Comparison of ENCODE assay signal across 10 cellular contexts in the genomic region with DNA sequence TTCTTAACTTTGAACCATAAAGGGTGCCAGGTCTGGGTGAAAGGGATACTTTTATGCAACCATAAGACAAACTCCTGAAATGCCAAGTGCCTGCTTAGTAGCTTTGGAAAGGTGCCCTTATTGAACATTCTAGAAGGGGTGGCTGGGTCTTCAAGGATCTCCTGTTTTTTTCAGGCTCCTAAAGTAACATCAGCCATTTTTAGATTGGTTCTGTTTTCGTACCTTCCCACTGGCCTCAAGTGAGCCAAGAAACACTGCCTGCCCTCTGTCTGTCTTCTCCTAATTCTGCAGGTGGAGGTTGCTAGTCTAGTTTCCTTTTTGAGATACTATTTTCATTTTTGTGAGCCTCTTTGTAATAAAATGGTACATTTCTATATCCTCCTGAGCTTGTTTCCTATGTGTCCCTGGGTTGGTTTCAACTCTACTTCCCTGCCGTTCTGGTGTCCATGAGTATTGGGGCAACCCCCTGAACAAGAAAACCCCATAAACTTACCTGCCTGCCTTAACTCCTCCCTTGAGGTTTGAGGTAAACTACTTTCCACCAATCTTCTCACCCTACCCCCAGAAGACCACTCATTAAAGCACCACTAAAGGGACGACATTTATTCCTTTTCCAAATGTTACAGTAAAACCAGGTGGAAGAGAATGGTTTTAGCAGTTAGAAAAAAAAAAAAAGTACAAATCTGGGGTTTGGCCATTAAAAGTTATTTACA. TPM values are rescaled to one million over a fixed set of nuclear protein-coding genes. Genes with fewer than 3 reads are reported as not detected.
DNase-seq lines count a peak whose midpoint lies in the region; ATAC-seq and TF ChIP-seq lines count a peak whose summit lies in the region.
"Had no signal": no experiment of that assay in that cellular context is flagged by ENCODE, and none has a peak within 500 bp of the region (broad histone marks: within the 10 kb centered on the region; RNA-seq: fewer than 3 reads in every experiment).

No MANE protein-coding gene starts in this region.

- TF ChIP-seq CTCF in GM06990 (IDR thresholded peaks at IDR 0.05; ENCODE audit: insufficient read depth, low read length, poor library complexity, severe bottlenecking), result no peak
- no peak for TF ChIP-seq CTCF in Loucy (conservative IDR thresholded peaks at IDR 0.05; ENCODE audit: low read length)
- no peak for TF ChIP-seq CTCF in dorsolateral prefrontal cortex (IDR thresholded peaks at IDR 0.05 in 54 of 56, conservative IDR thresholded peaks at IDR 0.05 in 2 of 56; ENCODE audit: low read depth in 1 of 56, partially characterized antibody in 56 of 56)
- TF ChIP-seq CTCF in progenitor cell of endocrine pancreas (IDR thresholded peaks at IDR 0.05; ENCODE audit: unreplicated experiment), result no peak

- peaks cover 49% of the 10 kb centered on the region for H4K20me1 ChIP-seq in Loucy (ENCODE audit: insufficient read depth, low read length, poor library complexity, severe bottlenecking)

- peak overlapping the region in 58 of 59 donors; percentile 39 to 100 (median 94) for H3K27ac ChIP-seq in dorsolateral prefrontal cortex

- no peaks in the 10 kb centered on the region for H3K9me3 Mint-ChIP-seq in progenitor cell of endocrine pancreas (ENCODE audit: low read depth)

- intact Hi-C loops in dorsolateral prefrontal cortex (cut with DNase I), result loop anchor here in 1 of 2 donors (2.0 to 5.0 kb wide), 3 partner anchors 41 to 136 kb away; partner anchors contain the start of gene HDAC1

- H3K36me3 Mint-ChIP-seq in progenitor cell of endocrine pancreas (ENCODE audit: insufficient read depth), result peaks cover 25% of the 10 kb centered on the region

- H3K27ac Mint-ChIP-seq in progenitor cell of endocrine pancreas, result peak overlapping the region; percentile 92

- peaks cover 27% of the 10 kb centered on the region for H3K4me1 ChIP-seq in Loucy (ENCODE audit: insufficient read depth, low read length, poor library complexity, severe bottlenecking)

- H3K27me3 Mint-ChIP-seq in progenitor cell of endocrine pancreas, result peaks cover under 1% of the 10 kb centered on the region

- H3F3A ChIP-seq in Loucy (ENCODE audit: low read depth), result no peaks in the 10 kb centered on the region; the same call in 1 of the 2 replicates

- H3K9ac ChIP-seq in Loucy (ENCODE audit: low read depth, low read length, poor library complexity, severe bottlenecking), result peak overlapping the region; percentile 75

- H3K4me2 ChIP-seq in Loucy (ENCODE audit: low read depth, low read length, poor library complexity, severe bottlenecking), result peak overlapping the region; percentile 75

- H3K27me3 ChIP-seq in GM06990 (replicated peaks; ENCODE audit: control insufficient read depth, insufficient read depth, low read length), result no peaks in the 10 kb centered on the region
- no peaks in the 10 kb centered on the region for H3K27me3 ChIP-seq in Loucy (ENCODE audit: insufficient read depth, low read length, poor library complexity, severe bottlenecking)
- H3K27me3 ChIP-seq in dorsolateral prefrontal cortex, result no peaks in the 10 kb centered on the region

- no peak for ATAC-seq in HG03432 (IDR thresholded peaks at IDR 0.05; ENCODE audit: unreplicated experiment)
- ATAC-seq: heart right ventricle; stimulated activated naive CD8-positive, alpha-beta T cell treated with anti-CD3 and anti-CD28 coated beads, Interleukin-15, Interleukin-2, amounts not matched to agents 100 U/mL and 50 U/mL, for 24 hours had no signal

- DNase-seq in GM06990 (ENCODE audit: extremely low read depth, insufficient read length) (no peak), dorsolateral prefrontal cortex (no peak), progenitor cell of endocrine pancreas (ENCODE audit: low spot score, unreplicated experiment) (no peak), NCI-H1417 (lab: John Stamatoyannopoulos, UW) (no peak), NCI-H2227 (lab: John Stamatoyannopoulos, UW; ENCODE audit: unreplicated experiment) (no peak)
- DNase-seq: heart right ventricle; NCI-H2227 treated with DMSO at 0.1 percent for 48 hours; stimulated activated naive CD8-positive, alpha-beta T cell treated with anti-CD3 and anti-CD28 coated beads, Interleukin-15, Interleukin-2, amounts not matched to agents 100 U/mL and 50 U/mL, for 24 hours had no signal

- H3K9me2 ChIP-seq in Loucy (replicated peaks; ENCODE audit: low read depth, low read length), result no peaks in the 10 kb centered on the region

- H3K4me1 Mint-ChIP-seq in progenitor cell of endocrine pancreas (ENCODE audit: low read depth), result peaks cover 35% of the 10 kb centered on the region

- H3K36me3 ChIP-seq in GM06990 (ENCODE audit: control insufficient read depth, insufficient read depth, low read length) (peaks cover 28% of the 10 kb centered on the region), Loucy (ENCODE audit: insufficient read depth, low read length) (peaks cover 58% of the 10 kb centered on the region; the same call in 1 of the 2 replicates)

- H3K4me3 ChIP-seq in GM06990 (replicated peaks; ENCODE audit: low read depth, low read length) (peak overlapping the region; percentile 79), Loucy (ENCODE audit: low read length, poor library complexity, severe bottlenecking) (peak overlapping the region; percentile 78), dorsolateral prefrontal cortex (peak overlapping the region in 20 of 59 donors; percentile 14 to 90 (median 77))

- H2AFZ ChIP-seq in Loucy (ENCODE audit: low read length), result no peak overlapping the region

- peaks cover 38% of the 10 kb centered on the region for H3K79me2 ChIP-seq in Loucy (ENCODE audit: insufficient read depth, low read length)

- H3K4me3 Mint-ChIP-seq in progenitor cell of endocrine pancreas (ENCODE audit: low read depth), result peak overlapping the region; percentile 97

- H3K9me3 ChIP-seq in Loucy (ENCODE audit: insufficient read depth, low read depth, low read length), result no peaks in the 10 kb centered on the region
- H3K9me3 ChIP-seq: heart right ventricle had no signal

RNA-seq across cellular contexts. Expression of gene MARCKSL1, which starts 2.6 kb away (rescaled TPM):
- total RNA-seq in dorsolateral prefrontal cortex (100 to 1,000 TPM in 117 of 120 experiments, 10 to 100 TPM in 3; 90.1 to 633 (median 196) TPM), progenitor cell of endocrine pancreas (774 and 833 TPM in 2 replicates)

RNA-seq across cellular contexts. Expression of gene FAM229A, which starts 28.9 kb away (rescaled TPM):
- 10 to 100 TPM in 59 of 120 experiments, 1 to 10 TPM in 61; 4.0 to 24.0 (median 9.9) TPM for total RNA-seq in dorsolateral prefrontal cortex
- total RNA-seq in progenitor cell of endocrine pancreas, result 15.0 and 17.3 TPM in 2 replicates

RNA-seq across cellular contexts. Expression of gene TSSK3, which starts 28.9 kb away (rescaled TPM):
- total RNA-seq in dorsolateral prefrontal cortex (10 to 100 TPM in 8 of 120 experiments, 1 to 10 TPM in 111, not detected in 1; 1.2 to 16.0 (median 5.1) TPM), progenitor cell of endocrine pancreas (3.1 and 3.9 TPM in 2 replicates)

RNA-seq across cellular contexts. Expression of gene HDAC1, which starts 41.5 kb away (rescaled TPM):
- total RNA-seq in dorsolateral prefrontal cortex, result 10 to 100 TPM; 16.3 to 56.0 (median 29.8) TPM
- total RNA-seq in progenitor cell of endocrine pancreas, result 197 and 207 TPM in 2 replicates
